In the genomic region with DNA sequence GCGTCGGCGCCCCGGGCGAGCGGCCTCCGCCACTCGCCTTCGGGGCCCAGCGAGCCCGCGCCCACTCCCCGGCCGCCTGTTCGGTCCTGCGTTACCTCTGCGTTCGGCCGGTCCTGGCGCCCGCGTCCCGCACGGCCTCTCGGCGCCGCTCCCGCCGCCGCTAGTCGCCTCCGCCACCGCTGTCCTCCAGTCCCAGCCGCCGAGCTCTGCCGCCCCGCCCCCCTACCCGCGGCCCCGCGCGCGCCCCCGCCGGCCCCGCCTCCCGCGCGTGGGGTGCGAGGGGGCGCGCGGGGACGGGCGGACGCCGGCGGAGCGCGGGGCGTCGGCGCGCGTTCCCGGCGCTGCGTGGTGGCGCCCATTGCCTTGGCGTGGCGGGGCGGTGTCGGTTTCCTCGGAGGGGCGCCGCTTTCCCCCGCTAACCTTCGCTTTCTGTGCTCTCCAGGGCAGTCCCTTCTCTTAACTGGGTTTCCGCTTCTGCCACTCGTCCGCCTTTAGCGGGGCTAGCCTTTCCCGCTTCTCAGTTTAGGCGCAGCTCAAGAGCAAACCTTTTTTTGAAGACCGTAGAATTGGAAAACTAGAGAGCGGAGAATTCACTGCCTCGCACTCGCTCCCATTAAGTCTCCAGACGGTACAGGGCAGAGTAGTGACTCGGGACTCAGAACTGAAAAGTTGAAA, we compare ENCODE assay signal across 8 cellular contexts. TPM values are rescaled to one million over a fixed set of nuclear protein-coding genes. Genes with fewer than 3 reads are reported as not detected.
DNase-seq lines count a peak whose midpoint lies in the region; ATAC-seq and TF ChIP-seq lines count a peak whose summit lies in the region.

A gene with protein sequence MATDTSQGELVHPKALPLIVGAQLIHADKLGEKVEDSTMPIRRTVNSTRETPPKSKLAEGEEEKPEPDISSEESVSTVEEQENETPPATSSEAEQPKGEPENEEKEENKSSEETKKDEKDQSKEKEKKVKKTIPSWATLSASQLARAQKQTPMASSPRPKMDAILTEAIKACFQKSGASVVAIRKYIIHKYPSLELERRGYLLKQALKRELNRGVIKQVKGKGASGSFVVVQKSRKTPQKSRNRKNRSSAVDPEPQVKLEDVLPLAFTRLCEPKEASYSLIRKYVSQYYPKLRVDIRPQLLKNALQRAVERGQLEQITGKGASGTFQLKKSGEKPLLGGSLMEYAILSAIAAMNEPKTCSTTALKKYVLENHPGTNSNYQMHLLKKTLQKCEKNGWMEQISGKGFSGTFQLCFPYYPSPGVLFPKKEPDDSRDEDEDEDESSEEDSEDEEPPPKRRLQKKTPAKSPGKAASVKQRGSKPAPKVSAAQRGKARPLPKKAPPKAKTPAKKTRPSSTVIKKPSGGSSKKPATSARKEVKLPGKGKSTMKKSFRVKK (minus strand): TSS at position 208 of the 675 bp plus-strand sequence. CDS start 6,867 bp downstream, outside the sequence.

- DNase-seq in A673 (ENCODE audit: low spot score) (peak; percentile 85), NCI-H2171 treated with DMSO at 0.1 percent for 48 hours (lab: John Stamatoyannopoulos, UW) (peak; percentile 76), caudate nucleus (lab: John Stamatoyannopoulos, UW) (peak in 55 of 61 donors; percentile 17 to 90 (median 71)), islet precursor cell (peak; percentile 85)
- peak; percentile 50 to 81 (median 68) for DNase-seq in activated CD4-positive, CD25-positive, alpha-beta regulatory T cell (lab: John Stamatoyannopoulos, UW)
- peak; percentile 78 for DNase-seq in stimulated activated CD4-positive, alpha-beta T cell treated with anti-CD3 and anti-CD28 coated beads, Interleukin-12 subunit alpha, Interleukin-12 subunit beta, amount 100 ng/mL, for 4 hours

- no peaks in the 10 kb centered on the region for H3K9me3 ChIP-seq in A673 (ENCODE audit: low read depth, low read length, poor library complexity, severe bottlenecking)

- no peak for TF ChIP-seq CTCF in A673 (conservative IDR thresholded peaks at IDR 0.05; ENCODE audit: low read depth, low read length)

- H3K4me1 ChIP-seq in A673 (ENCODE audit: insufficient read depth, low read length, poor library complexity, severe bottlenecking): peaks cover 12% of the 10 kb centered on the region

- no TSS peak for BruUV-seq in A673 (replicated peaks; lab: Mats Ljungman, UMichigan)

- intact Hi-C loops in A673 (cut with micrococcal nuclease; ENCODE audit: unreplicated experiment): no loop called here

- H3K27me3 ChIP-seq in A673 (replicated peaks; ENCODE audit: insufficient read depth, low read depth, low read length, poor library complexity): no peaks in the 10 kb centered on the region

- ATAC-seq in GM18858 (IDR thresholded peaks at IDR 0.05; ENCODE audit: unreplicated experiment): peak; percentile 23
- peak; percentile 48 for ATAC-seq in HG03064 (IDR thresholded peaks at IDR 0.05; ENCODE audit: low read depth, unreplicated experiment)

- CTCF ChIA-PET in A673 (lab: Charles Lee): interaction anchor here (0.6 to 2.0 kb wide), 4 partner anchors 80 to 582 kb away, joined by 3 to 7 read pairs (median 5); no protein-coding TSS in a partner anchor

- no peaks in the 10 kb centered on the region for H3K36me3 ChIP-seq in A673 (ENCODE audit: insufficient read depth, low read length, poor library complexity, severe bottlenecking)

- POLR2A ChIA-PET in A673 (lab: Charles Lee; ENCODE audit: low non-redundant PET): interaction anchor here (0.6 to 0.9 kb wide), 3 partner anchors 27 to 400 kb away, joined by 3 read pairs; no protein-coding TSS in a partner anchor

- H3K27ac ChIP-seq in A673 (ENCODE audit: low read depth, low read length, poor library complexity, severe bottlenecking): peak within 1 kb of the TSS; percentile 98
- H3K27ac ChIP-seq in caudate nucleus (ENCODE audit: low read depth, low read length): peak within 1 kb of the TSS; percentile 94

- peak within 1 kb of the TSS; percentile 99 for H3K4me3 ChIP-seq in A673 (ENCODE audit: low read depth, low read length, poor library complexity, severe bottlenecking)

RNA-seq across cellular contexts. Expression of the gene that starts here (rescaled TPM):
- total RNA-seq in A673 (2021): 334 and 337 TPM in 2 replicates

Comparison
In these comparisons a context has a peak if more than half of its experiments do, and no peak if none do; other contexts are left out.
1. Peak in every context shown above with its lines: DNase-seq, ATAC-seq, H3K4me3 ChIP-seq and H3K27ac ChIP-seq.